ENCODE assay signal across 26 cellular contexts in the genomic region with DNA sequence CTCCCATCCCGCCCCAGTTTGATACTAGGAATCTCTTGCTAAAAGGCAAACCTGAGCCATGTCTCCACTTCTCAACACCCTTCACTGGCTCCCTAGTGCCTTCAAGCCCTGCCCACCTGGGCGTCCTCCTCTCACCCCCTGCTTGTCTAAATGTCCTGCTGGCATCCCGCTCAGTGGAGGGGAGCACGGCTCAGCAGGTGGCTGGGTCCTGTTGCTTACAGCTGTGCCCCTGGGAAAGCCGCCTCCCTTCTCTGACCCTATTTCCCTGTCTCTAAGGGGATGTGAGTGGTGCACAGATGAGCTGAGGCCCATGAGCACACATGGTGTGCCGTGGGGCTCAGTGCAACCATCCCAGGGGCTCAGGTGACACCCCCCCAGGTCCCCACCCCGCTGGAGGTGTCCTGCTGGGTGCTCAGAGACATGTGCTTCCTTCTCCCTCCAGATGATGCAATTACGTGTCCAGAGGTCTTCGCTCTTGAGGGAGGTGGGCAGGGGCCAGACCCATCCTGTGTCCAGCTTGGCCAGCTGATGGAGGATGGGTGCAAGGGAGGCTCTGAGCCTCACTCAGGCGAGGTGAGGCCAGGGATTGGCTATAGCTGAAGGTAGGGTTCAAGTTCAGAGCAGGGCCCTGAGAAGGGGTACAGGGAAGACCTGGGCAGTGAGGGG. TPM values are rescaled to one million over a fixed set of nuclear protein-coding genes. Genes with fewer than 3 reads are reported as not detected.
"Had no signal": no experiment of that assay in that cellular context is flagged by ENCODE, and none has a peak within 500 bp of the region (broad histone marks: within the 10 kb centered on the region; RNA-seq: fewer than 3 reads in every experiment).

No MANE protein-coding gene starts in this region.

- H3K27ac Mint-ChIP-seq: activated CD4-positive, alpha-beta memory T cell treated with anti-CD3 and anti-CD28 coated beads for 36 hours; activated CD4-positive, alpha-beta T cell treated with anti-CD3 and anti-CD28 coated beads, Interleukin-2, amount 10 ng/mL, durations not matched to agents 24 days and 14 days; activated naive CD4-positive, alpha-beta T cell treated with anti-CD3 and anti-CD28 coated beads, Interleukin-2, amount 10 ng/mL, durations not matched to agents 7 days and 5 days; activated T-helper 2 cell treated with anti-CD3 and anti-CD28 coated beads, Interferon-gamma antibody, Interleukin-2, Interleukin-4, amounts not matched to agents 10 μg/mL and 5 μg/mL and 100 μg/mL, durations not matched to agents 14 hours and 24 hours and 36 hours; T-helper 17 cell; WTC11 had no signal

- H3K27ac ChIP-seq: breast epithelium had no signal

- H3K36me3 Mint-ChIP-seq: activated CD4-positive, alpha-beta memory T cell treated with anti-CD3 and anti-CD28 coated beads for 36 hours; activated naive CD4-positive, alpha-beta T cell treated with anti-CD3 and anti-CD28 coated beads, Interleukin-2, amount 10 ng/mL, durations not matched to agents 7 days and 5 days; WTC11 had no signal

- H3K4me3 ChIP-seq: breast epithelium had no signal

- H3K4me1 ChIP-seq: breast epithelium had no signal

- H3K4me3 Mint-ChIP-seq: activated CD4-positive, alpha-beta memory T cell treated with anti-CD3 and anti-CD28 coated beads for 36 hours; activated CD4-positive, alpha-beta T cell treated with anti-CD3 and anti-CD28 coated beads, Interleukin-2, amount 10 ng/mL, durations not matched to agents 24 days and 14 days; activated naive CD4-positive, alpha-beta T cell treated with anti-CD3 and anti-CD28 coated beads, Interleukin-2, amount 10 ng/mL, durations not matched to agents 7 days and 5 days; activated T-cell treated with anti-CD3 and anti-CD28 coated beads, Interleukin-2, amount 50 U/mL, for 72 hours; T-helper 17 cell; WTC11 had no signal

- H3K36me3 ChIP-seq: breast epithelium had no signal

- H3K9me3 Mint-ChIP-seq: activated CD4-positive, alpha-beta memory T cell treated with anti-CD3 and anti-CD28 coated beads for 36 hours; activated CD4-positive, alpha-beta T cell treated with anti-CD3 and anti-CD28 coated beads, Interleukin-2, amount 10 ng/mL, durations not matched to agents 24 days and 14 days; activated naive CD4-positive, alpha-beta T cell treated with anti-CD3 and anti-CD28 coated beads, Interleukin-2, amount 10 ng/mL, durations not matched to agents 7 days and 5 days; activated naive CD8-positive, alpha-beta T cell treated with anti-CD3 and anti-CD28 coated beads for 36 hours; activated T-cell treated with anti-CD3 and anti-CD28 coated beads, Interleukin-2, amount 50 U/mL, for 72 hours; activated T-helper 2 cell treated with anti-CD3 and anti-CD28 coated beads, Interferon-gamma antibody, Interleukin-2, Interleukin-4, amounts not matched to agents 10 μg/mL and 5 μg/mL and 100 μg/mL, durations not matched to agents 14 hours and 24 hours and 36 hours; WTC11 had no signal

- H3K9me3 ChIP-seq: breast epithelium had no signal

- DNase-seq: activated CD4-positive, alpha-beta memory T cell treated with anti-CD3 and anti-CD28 coated beads for 36 hours; activated CD4-positive, alpha-beta T cell treated with anti-CD3 and anti-CD28 coated beads, Interleukin-2, amount 10 ng/mL, durations not matched to agents 24 days and 14 days; activated CD4-positive, CD25-positive, alpha-beta regulatory T cell treated with anti-CD3 and anti-CD28 coated beads, Interleukin-2, amount 50 U/mL, for 72 hours; activated CD8-positive, alpha-beta memory T cell treated with anti-CD3 and anti-CD28 coated beads, Interleukin-2, amount 50 U/mL, for 4 hours; activated gamma-delta T cell treated with Interleukin-2 at 50 U/mL for 16 hours; activated naive CD4-positive, alpha-beta T cell treated with anti-CD3 and anti-CD28 coated beads, Interleukin-2, amount 10 ng/mL, durations not matched to agents 7 days and 5 days; activated naive CD8-positive, alpha-beta T cell treated with anti-CD3 and anti-CD28 coated beads for 36 hours; activated T-cell treated with anti-CD3 and anti-CD28 coated beads, Interleukin-2, amount 50 U/mL, for 72 hours; aorta; Kasumi-1; KBM-7; NCI-H1105 treated with DMSO at 0.1 percent for 48 hours; NCI-H146; NCI-H187 treated with DMSO at 0.1 percent for 48 hours; NCI-H2081 treated with DMSO at 0.1 percent for 48 hours; NCI-H526; NCI-H82; SIG-M5; T-helper 17 cell; T-helper 9 cell had no signal

- H3K27me3 Mint-ChIP-seq: activated CD4-positive, alpha-beta memory T cell treated with anti-CD3 and anti-CD28 coated beads for 36 hours; activated CD4-positive, alpha-beta T cell treated with anti-CD3 and anti-CD28 coated beads, Interleukin-2, amount 10 ng/mL, durations not matched to agents 24 days and 14 days; activated naive CD4-positive, alpha-beta T cell treated with anti-CD3 and anti-CD28 coated beads, Interleukin-2, amount 10 ng/mL, durations not matched to agents 7 days and 5 days; activated naive CD8-positive, alpha-beta T cell treated with anti-CD3 and anti-CD28 coated beads for 36 hours had no signal

- ATAC-seq: activated T-cell treated with anti-CD3 and anti-CD28 coated beads, Interleukin-2, amount 50 U/mL, for 72 hours; T-helper 17 cell; WTC11 had no signal

RNA-seq across cellular contexts. Expression of a gene that starts 24.1 kb away (rescaled TPM):
- total RNA-seq: OCI-LY7, RPMI7951 had no signal

RNA-seq across cellular contexts. Expression of a gene that starts 34.0 kb away (rescaled TPM):
- total RNA-seq: activated CD4-positive, alpha-beta memory T cell treated with anti-CD3 and anti-CD28 coated beads for 36 hours; activated CD4-positive, alpha-beta T cell treated with anti-CD3 and anti-CD28 coated beads, Interleukin-2, amount 10 ng/mL, durations not matched to agents 24 days and 14 days; activated T-cell treated with anti-CD3 and anti-CD28 coated beads, Interleukin-2, amount 50 U/mL, for 72 hours; activated T-helper 2 cell treated with anti-CD3 and anti-CD28 coated beads, Interferon-gamma antibody, Interleukin-2, Interleukin-4, amounts not matched to agents 10 μg/mL and 5 μg/mL and 100 μg/mL, durations not matched to agents 14 hours and 24 hours and 36 hours; aorta; NCI-H460; OCI-LY7; RPMI7951; WTC11 had no signal
